ENCODE assay signal across 18 cellular contexts in genomic region chr16:4591706-4592470, GRCh38. TPM values are rescaled to one million over a fixed set of nuclear protein-coding genes. Genes with fewer than 3 reads are reported as not detected.
DNase-seq lines count a peak whose midpoint lies in the region; ATAC-seq, FAIRE-seq and TF ChIP-seq lines count a peak whose summit lies in the region.
"Had no signal": no experiment of that assay in that cellular context is flagged by ENCODE, and none has a peak within 500 bp of the region (broad histone marks: within the 10 kb centered on the region; RNA-seq: fewer than 3 reads in every experiment).

No MANE protein-coding gene starts in this region.

- no peak for TF ChIP-seq CTCF in HepG2 (CRISPR knock-in tag; IDR thresholded peaks at IDR 0.05)
- TF ChIP-seq CTCF in right lobe of liver (IDR thresholded peaks at IDR 0.05): no peak
- no peak for TF ChIP-seq CTCF in WTC11 (IDR thresholded peaks at IDR 0.05)
- TF ChIP-seq CTCF in nephron (IDR thresholded peaks at IDR 0.05; ENCODE audit: unreplicated experiment in 3 of 3): no peak
- TF ChIP-seq CTCF in GM13977 (IDR thresholded peaks at IDR 0.05; ENCODE audit: extremely low read depth, insufficient read depth, missing control alignments): no peak
- no peak for TF ChIP-seq CTCF in ascending aorta (IDR thresholded peaks at IDR 0.05)

- no peak overlapping the region for H3K4me2 ChIP-seq in HepG2 (ENCODE audit: low read depth, low read length)

- peak overlapping the region; percentile 34; the same call in 1 of the 2 replicates for H3K27ac Mint-ChIP-seq in WTC11
- H3K27ac Mint-ChIP-seq in nephron: peak overlapping the region in 2 of 3 experiments; percentile 37 to 44

- CTCF ChIA-PET in HepG2 (lab: Yijun Ruan, JAX; ENCODE audit: low intra/inter-chr PET ratio, low total read pairs) (no interaction called here), WTC11 (lab: Charles Lee) (interaction anchor here (0.6 to 3.6 kb wide), 10 partner anchors 17 to 91 kb away, joined by 3 to 14 read pairs (median 4); partner anchors contain the start of gene MGRN1)

- peaks cover 14% of the 10 kb centered on the region for H3K9me3 Mint-ChIP-seq in WTC11
- H3K9me3 Mint-ChIP-seq in nephron: peaks cover 2% of the 10 kb centered on the region

- peaks cover 5 to 45% of the 10 kb centered on the region in 2 experiments for H3K27me3 ChIP-seq in HepG2 (ENCODE audit: control insufficient read depth in 1 of 2, insufficient read depth in 2 of 2, low read length in 2 of 2)
- H3K27me3 ChIP-seq in right lobe of liver: no peaks in the 10 kb centered on the region
- H3K27me3 ChIP-seq in ascending aorta: no peaks in the 10 kb centered on the region

- no peak overlapping the region for H3K9ac ChIP-seq in HepG2 (ENCODE audit: insufficient read depth, low read depth, low read length)

- WGBS in HepG2 (ENCODE audit: low lambda C conversion rate): 32% methylated on average over 9 of the region's 17 CpGs
- WGBS in right lobe of liver (ENCODE audit: insufficient coverage, low coverage, low lambda C conversion rate, missing lambda C conversion rate): 84% methylated on average over 9 of the region's 17 CpGs

- H2AFZ ChIP-seq in HepG2 (ENCODE audit: low read length): no peak overlapping the region

- H3K9me3 ChIP-seq in HepG2 (ENCODE audit: low read length) (peaks cover 8% of the 10 kb centered on the region), right lobe of liver (no peaks in the 10 kb centered on the region), ascending aorta (peaks cover 0 to 4% of the 10 kb centered on the region in 2 donors)

- H3K4me1 ChIP-seq in HepG2 (ENCODE audit: insufficient read depth, low read length) (peaks cover 13% of the 10 kb centered on the region), right lobe of liver (peaks cover 0 to under 1% (median 0%) of the 10 kb centered on the region in 4 donors), ascending aorta (no peaks in the 10 kb centered on the region)

- TF ChIP-seq POLR2A in HepG2 (IDR thresholded peaks at IDR 0.05; ENCODE audit: insufficient read depth in 1 of 2, low read depth in 2 of 2, low read length in 2 of 2) (no peak), right lobe of liver (IDR thresholded peaks at IDR 0.05) (no peak)

- in situ Hi-C loops in HepG2 (cut with HindIII; ENCODE audit: extremely low pct_ligation_motif_present, low pct_unique_long_range_greater_than_20kb) (no loop called here), GM13977 (cut with MboI; ENCODE audit: low pct_unique_long_range_greater_than_20kb, low sequenced_read_pairs, unreplicated experiment) (no loop called here)

- no peak for DNase-seq in HepG2 (ENCODE audit: low spot score)
- no peak for DNase-seq in right lobe of liver
- no peak for DNase-seq in WTC11 (ENCODE audit: low spot score)
- no peak for DNase-seq in activated T-cell treated with anti-CD3 and anti-CD28 coated beads, Interleukin-2, amount 50 U/mL, for 48 hours
- DNase-seq in GM13977 (ENCODE audit: low spot score): no peak
- no peak for DNase-seq in ascending aorta (ENCODE audit: low spot score in 2 of 2)
- DNase-seq in CD1c-positive myeloid dendritic cell (ENCODE audit: extremely low spot score): no peak
- DNase-seq: CD4-positive, CD25-positive, alpha-beta regulatory T cell; DMS53; NCI-H1048; NCI-H1436 treated with DMSO at 0.1 percent for 48 hours; NCI-H2107; NCI-H526 treated with DMSO at 0.1 percent for 48 hours; SIG-M5; SW 1271 had no signal

- H3K36me3 Mint-ChIP-seq in WTC11 (peaks cover 5% of the 10 kb centered on the region), nephron (ENCODE audit: low read depth) (no peaks in the 10 kb centered on the region)
- H3K36me3 Mint-ChIP-seq: CD4-positive, CD25-positive, alpha-beta regulatory T cell had no signal

- no TSS peak for BruUV-seq in HepG2 (replicated peaks; lab: Mats Ljungman, UMichigan)

- H3K27ac ChIP-seq in HepG2 (ENCODE audit: extremely low read length, insufficient read depth, low read length): no peak overlapping the region
- H3K27ac ChIP-seq in right lobe of liver: no peak overlapping the region
- H3K27ac ChIP-seq in ascending aorta: no peak overlapping the region

- H4K20me1 ChIP-seq in HepG2 (ENCODE audit: insufficient read depth, low read length): no peaks in the 10 kb centered on the region

- FAIRE-seq in HepG2 (lab: Jason Lieb, UNC): no peak

- no peak for TF ChIP-seq RAD21 in HepG2 (CRISPR knock-in tag; IDR thresholded peaks at IDR 0.05)

- no peak for TF ChIP-seq EP300 in HepG2 (IDR thresholded peaks at IDR 0.05; ENCODE audit: low read depth in 2 of 2, low read length in 2 of 2)
- no peak for TF ChIP-seq EP300 in HepG2 (CRISPR knock-in tag; IDR thresholded peaks at IDR 0.05; ENCODE audit: borderline replicate concordance)

- H3K4me3 Mint-ChIP-seq in WTC11 (no peak overlapping the region), nephron (no peak overlapping the region)
- H3K4me3 Mint-ChIP-seq: CD4-positive, CD25-positive, alpha-beta regulatory T cell had no signal

- H3K4me3 ChIP-seq in HepG2 (replicated peaks in 1 of 3; ENCODE audit: insufficient read depth in 1 of 3, low read depth in 2 of 3, low read length in 3 of 3): no peak overlapping the region
- no peak overlapping the region for H3K4me3 ChIP-seq in right lobe of liver
- no peak overlapping the region for H3K4me3 ChIP-seq in ascending aorta
- H3K4me3 ChIP-seq: K562 had no signal

- H3K27me3 Mint-ChIP-seq in WTC11 (ENCODE audit: low read depth): peaks cover 2% of the 10 kb centered on the region; the same call in 1 of the 2 replicates
- no peaks in the 10 kb centered on the region for H3K27me3 Mint-ChIP-seq in nephron (ENCODE audit: low read depth)

- H3K4me1 Mint-ChIP-seq in WTC11 (peaks cover 19% of the 10 kb centered on the region), nephron (peaks cover 16% of the 10 kb centered on the region)
- H3K4me1 Mint-ChIP-seq: CD4-positive, CD25-positive, alpha-beta regulatory T cell had no signal

- POLR2A ChIA-PET in HepG2 (lab: Yijun Ruan, JAX): interaction anchor here (1.3 kb wide), 1 partner anchor 53 kb away, joined by 3 read pairs; the partner anchor contains the start of gene CDIP1
- POLR2A ChIA-PET in WTC11 (lab: Charles Lee): interaction anchor here (1.1 kb wide), 1 partner anchor 53 kb away, joined by 4 read pairs; the partner anchor contains the start of gene CDIP1

- H3K79me2 ChIP-seq in HepG2 (ENCODE audit: insufficient read depth, low read length): no peaks in the 10 kb centered on the region

- ATAC-seq in HepG2 (0 out of 3 replicates have a peak, but pooled peaks have one; percentile 15), right lobe of liver (no peak), WTC11 (0 out of 2 replicates have a peak, but pooled peaks have one; percentile 21)
- ATAC-seq: K562 had no signal

- intact Hi-C loops in HepG2 (cut with micrococcal nuclease; ENCODE audit: unreplicated experiment) (no loop called here), right lobe of liver (cut with DNase I) (no loop called here), ascending aorta (cut with DNase I) (no loop called here)

- H3K36me3 ChIP-seq in HepG2 (replicated peaks in 1 of 2; ENCODE audit: control insufficient read depth in 1 of 2, insufficient read depth in 2 of 2, low read length in 2 of 2): no peaks in the 10 kb centered on the region
- H3K36me3 ChIP-seq in right lobe of liver: no peaks in the 10 kb centered on the region
- H3K36me3 ChIP-seq in ascending aorta: no peaks in the 10 kb centered on the region

RNA-seq across cellular contexts. Expression of gene UBALD1, which starts 22.8 kb away (rescaled TPM):
- total RNA-seq in HepG2 (2016; rRNA removed; fragmentation: Illumina TruSeq; extraction: Trizol): 3.3 and 6.8 TPM in 2 replicates
- 4.8 and 5.6 TPM in 2 replicates for total RNA-seq in HepG2 (2016; cell fraction: cytosol; rRNA removed; fragmentation: Illumina TruSeq; extraction: Trizol; ENCODE audit: low read depth)
- total RNA-seq in HepG2 (2016; cell fraction: insoluble cytoplasmic fraction; rRNA removed; fragmentation: Illumina TruSeq; extraction: Trizol): 3.5 and 7.2 TPM in 2 replicates
- total RNA-seq in HepG2 (2016; cell fraction: membrane; rRNA removed; fragmentation: Illumina TruSeq; extraction: Trizol): 8.2 and 9.8 TPM in 2 replicates
- 5.1 and 5.7 TPM in 2 replicates for total RNA-seq in HepG2 (2016; cell fraction: nucleus; rRNA removed; fragmentation: Illumina TruSeq; extraction: Trizol)
- polyA plus RNA-seq in HepG2 (2011; rRNA removed): 12.3 and 16.6 TPM in 2 replicates
- 4.3 and 9.4 TPM in 2 replicates for polyA plus RNA-seq in HepG2 (2011; cell fraction: cytosol; rRNA removed)
- 78.3 and 112 TPM in 2 replicates for polyA plus RNA-seq in HepG2 (2011; cell fraction: nucleus; rRNA removed)
- 16.2 and 21.4 TPM in 2 replicates for polyA plus RNA-seq in HepG2 (2012)
- 15.8 and 19.4 TPM in 2 replicates for polyA plus RNA-seq in HepG2 (2016; cell fraction: cytosol; fragmentation: Illumina TruSeq; extraction: Trizol; ENCODE audit: low read depth)
- 11.4 and 12.9 TPM in 2 replicates for polyA plus RNA-seq in HepG2 (2016; cell fraction: insoluble cytoplasmic fraction; fragmentation: Illumina TruSeq; extraction: Trizol; ENCODE audit: low read depth)
- polyA plus RNA-seq in HepG2 (2016; cell fraction: membrane; fragmentation: Illumina TruSeq; extraction: Trizol; ENCODE audit: low read depth): 21.1 and 23.4 TPM in 2 replicates
- 30.5 and 32.7 TPM in 2 replicates for polyA plus RNA-seq in HepG2 (2016; cell fraction: nucleus; fragmentation: Illumina TruSeq; extraction: Trizol; ENCODE audit: insufficient read depth, low read depth)
- 9.9 and 17.0 TPM in 2 replicates for polyA minus RNA-seq in HepG2 (2011; rRNA and poly(A)+ RNA removed; ENCODE audit: low replicate concordance)
- polyA minus RNA-seq in HepG2 (2011; cell fraction: cytosol; rRNA and poly(A)+ RNA removed): 8.7 and 11.7 TPM in 2 replicates
- 23.5 and 25.2 TPM in 2 replicates for polyA minus RNA-seq in HepG2 (2011; cell fraction: nucleus; rRNA and poly(A)+ RNA removed)
- 10 to 100 TPM in 4 of 6 experiments, 1 to 10 TPM in 2; 6.4 to 29.5 (median 17.2) TPM for total RNA-seq in right lobe of liver
- 56.8 to 59.5 TPM (median 59.0 TPM) in 3 replicates for total RNA-seq in WTC11 (2021)
- 4.6 TPM for total RNA-seq in ascending aorta

RNA-seq across cellular contexts. Expression of gene MGRN1, which starts 32.7 kb away (rescaled TPM):
- total RNA-seq in HepG2 (2016; rRNA removed; fragmentation: Illumina TruSeq; extraction: Trizol) (11.9 and 14.8 TPM in 2 replicates), right lobe of liver (10 to 100 TPM; 42.5 to 67.3 (median 49.5) TPM), WTC11 (2021) (79.4 to 88.8 TPM (median 80.7 TPM) in 3 replicates), ascending aorta (201 TPM)
- 6.7 and 12.0 TPM in 2 replicates for total RNA-seq in HepG2 (2016; cell fraction: cytosol; rRNA removed; fragmentation: Illumina TruSeq; extraction: Trizol; ENCODE audit: low read depth)
- 13.0 and 13.6 TPM in 2 replicates for total RNA-seq in HepG2 (2016; cell fraction: insoluble cytoplasmic fraction; rRNA removed; fragmentation: Illumina TruSeq; extraction: Trizol)
- 14.0 and 16.7 TPM in 2 replicates for total RNA-seq in HepG2 (2016; cell fraction: membrane; rRNA removed; fragmentation: Illumina TruSeq; extraction: Trizol)
- 17.0 and 22.2 TPM in 2 replicates for total RNA-seq in HepG2 (2016; cell fraction: nucleus; rRNA removed; fragmentation: Illumina TruSeq; extraction: Trizol)
- polyA plus RNA-seq in HepG2 (2011; rRNA removed): 11.6 and 12.6 TPM in 2 replicates
- 4.9 and 6.2 TPM in 2 replicates for polyA plus RNA-seq in HepG2 (2011; cell fraction: cytosol; rRNA removed)
- 87.1 and 98.5 TPM in 2 replicates for polyA plus RNA-seq in HepG2 (2011; cell fraction: nucleus; rRNA removed)
- polyA plus RNA-seq in HepG2 (2012): 31.8 and 31.9 TPM in 2 replicates
- polyA plus RNA-seq in HepG2 (2016; cell fraction: cytosol; fragmentation: Illumina TruSeq; extraction: Trizol; ENCODE audit: low read depth): 3.9 and 4.3 TPM in 2 replicates
- 22.5 and 31.3 TPM in 2 replicates for polyA plus RNA-seq in HepG2 (2016; cell fraction: insoluble cytoplasmic fraction; fragmentation: Illumina TruSeq; extraction: Trizol; ENCODE audit: low read depth)
- polyA plus RNA-seq in HepG2 (2016; cell fraction: membrane; fragmentation: Illumina TruSeq; extraction: Trizol; ENCODE audit: low read depth): 11.4 and 11.5 TPM in 2 replicates
- polyA plus RNA-seq in HepG2 (2016; cell fraction: nucleus; fragmentation: Illumina TruSeq; extraction: Trizol; ENCODE audit: insufficient read depth, low read depth): 54.4 and 55.4 TPM in 2 replicates
- 12.5 and 23.7 TPM in 2 replicates for polyA minus RNA-seq in HepG2 (2011; rRNA and poly(A)+ RNA removed; ENCODE audit: low replicate concordance)
- polyA minus RNA-seq in HepG2 (2011; cell fraction: cytosol; rRNA and poly(A)+ RNA removed): 16.2 and 19.1 TPM in 2 replicates
- polyA minus RNA-seq in HepG2 (2011; cell fraction: nucleus; rRNA and poly(A)+ RNA removed): 26.4 and 28.5 TPM in 2 replicates

RNA-seq across cellular contexts. Expression of gene C16orf96, which starts 35.7 kb away (rescaled TPM):
- not detected in 2 replicates for total RNA-seq in HepG2 (2016; rRNA removed; fragmentation: Illumina TruSeq; extraction: Trizol)
- total RNA-seq in HepG2 (2016; cell fraction: cytosol; rRNA removed; fragmentation: Illumina TruSeq; extraction: Trizol; ENCODE audit: low read depth): not detected in 2 replicates
- 0.02 TPM in 1 of 2 replicates, not detected in the other for total RNA-seq in HepG2 (2016; cell fraction: insoluble cytoplasmic fraction; rRNA removed; fragmentation: Illumina TruSeq; extraction: Trizol)
- total RNA-seq in HepG2 (2016; cell fraction: membrane; rRNA removed; fragmentation: Illumina TruSeq; extraction: Trizol): 0.06 TPM in 1 of 2 replicates, not detected in the other
- not detected in 2 replicates for total RNA-seq in HepG2 (2016; cell fraction: nucleus; rRNA removed; fragmentation: Illumina TruSeq; extraction: Trizol)
- polyA plus RNA-seq in HepG2 (2011; rRNA removed): 0.03 TPM in 2 replicates
- 0.01 and 0.03 TPM in 2 replicates for polyA plus RNA-seq in HepG2 (2011; cell fraction: cytosol; rRNA removed)
- polyA plus RNA-seq in HepG2 (2011; cell fraction: nucleus; rRNA removed): 0.09 and 0.10 TPM in 2 replicates
- polyA plus RNA-seq in HepG2 (2012): 0.07 and 0.08 TPM in 2 replicates
- not detected in 2 replicates for polyA plus RNA-seq in HepG2 (2016; cell fraction: cytosol; fragmentation: Illumina TruSeq; extraction: Trizol; ENCODE audit: low read depth)
- polyA plus RNA-seq in HepG2 (2016; cell fraction: insoluble cytoplasmic fraction; fragmentation: Illumina TruSeq; extraction: Trizol; ENCODE audit: low read depth): not detected in 2 replicates
- not detected in 2 replicates for polyA plus RNA-seq in HepG2 (2016; cell fraction: membrane; fragmentation: Illumina TruSeq; extraction: Trizol; ENCODE audit: low read depth)
- 0.15 TPM in 1 of 2 replicates, not detected in the other for polyA plus RNA-seq in HepG2 (2016; cell fraction: nucleus; fragmentation: Illumina TruSeq; extraction: Trizol; ENCODE audit: insufficient read depth, low read depth)
- 0.24 TPM in 1 of 2 replicates, not detected in the other for polyA minus RNA-seq in HepG2 (2011; rRNA and poly(A)+ RNA removed; ENCODE audit: low replicate concordance)
- polyA minus RNA-seq in HepG2 (2011; cell fraction: cytosol; rRNA and poly(A)+ RNA removed): not detected in 2 replicates
- polyA minus RNA-seq in HepG2 (2011; cell fraction: nucleus; rRNA and poly(A)+ RNA removed): not detected in 2 replicates
- under 1 TPM in 5 of 6 experiments, not detected in 1; 0.06 to 0.24 (median 0.16) TPM for total RNA-seq in right lobe of liver
- total RNA-seq in WTC11 (2021): 1.3 to 2.1 TPM (median 1.5 TPM) in 3 replicates
- total RNA-seq in ascending aorta: not detected
- total RNA-seq: A172, K562 had no signal
- polyA plus RNA-seq: CD4-positive, CD25-positive, alpha-beta regulatory T cell; K562 had no signal

RNA-seq across cellular contexts. Expression of gene CDIP1, which starts 53.3 kb away (rescaled TPM):
- total RNA-seq in HepG2 (2016; rRNA removed; fragmentation: Illumina TruSeq; extraction: Trizol): 56.7 and 62.2 TPM in 2 replicates
- total RNA-seq in HepG2 (2016; cell fraction: cytosol; rRNA removed; fragmentation: Illumina TruSeq; extraction: Trizol; ENCODE audit: low read depth): 10.5 and 11.5 TPM in 2 replicates
- 55.3 and 56.3 TPM in 2 replicates for total RNA-seq in HepG2 (2016; cell fraction: insoluble cytoplasmic fraction; rRNA removed; fragmentation: Illumina TruSeq; extraction: Trizol)
- total RNA-seq in HepG2 (2016; cell fraction: membrane; rRNA removed; fragmentation: Illumina TruSeq; extraction: Trizol): 41.7 and 48.7 TPM in 2 replicates
- total RNA-seq in HepG2 (2016; cell fraction: nucleus; rRNA removed; fragmentation: Illumina TruSeq; extraction: Trizol): 31.5 and 37.8 TPM in 2 replicates
- polyA plus RNA-seq in HepG2 (2011; rRNA removed): 31.2 and 39.1 TPM in 2 replicates
- polyA plus RNA-seq in HepG2 (2011; cell fraction: cytosol; rRNA removed): 20.6 and 21.6 TPM in 2 replicates
- polyA plus RNA-seq in HepG2 (2011; cell fraction: nucleus; rRNA removed): 39.4 and 47.2 TPM in 2 replicates
- 43.1 and 58.6 TPM in 2 replicates for polyA plus RNA-seq in HepG2 (2012)
- polyA plus RNA-seq in HepG2 (2016; cell fraction: cytosol; fragmentation: Illumina TruSeq; extraction: Trizol; ENCODE audit: low read depth): 15.1 and 16.9 TPM in 2 replicates
- 81.4 and 109 TPM in 2 replicates for polyA plus RNA-seq in HepG2 (2016; cell fraction: insoluble cytoplasmic fraction; fragmentation: Illumina TruSeq; extraction: Trizol; ENCODE audit: low read depth)
- polyA plus RNA-seq in HepG2 (2016; cell fraction: membrane; fragmentation: Illumina TruSeq; extraction: Trizol; ENCODE audit: low read depth): 45.4 and 52.4 TPM in 2 replicates
- 74.4 and 77.5 TPM in 2 replicates for polyA plus RNA-seq in HepG2 (2016; cell fraction: nucleus; fragmentation: Illumina TruSeq; extraction: Trizol; ENCODE audit: insufficient read depth, low read depth)
- polyA minus RNA-seq in HepG2 (2011; rRNA and poly(A)+ RNA removed; ENCODE audit: low replicate concordance): 12.3 and 39.1 TPM in 2 replicates
- polyA minus RNA-seq in HepG2 (2011; cell fraction: cytosol; rRNA and poly(A)+ RNA removed): 14.7 and 18.7 TPM in 2 replicates
- 18.9 and 22.9 TPM in 2 replicates for polyA minus RNA-seq in HepG2 (2011; cell fraction: nucleus; rRNA and poly(A)+ RNA removed)
- 10 to 100 TPM; 15.7 to 23.2 (median 18.4) TPM for total RNA-seq in right lobe of liver
- total RNA-seq in WTC11 (2021): 68.9 to 79.2 TPM (median 78.9 TPM) in 3 replicates
- 36.9 TPM for total RNA-seq in ascending aorta
- polyA plus RNA-seq: K562 had no signal

Comparison
In these comparisons a context has a peak if more than half of its experiments do, and no peak if none do; other contexts are left out.
1. ATAC-seq: peak in HepG2 (single experiment) and WTC11 (single experiment); none in right lobe of liver (0 of 4).